Comparison of ENCODE assay signal across 1 cellular context in genomic region chr5:33929925-33930690, GRCh38.
TF ChIP-seq lines count a peak whose summit lies in the region.

No MANE protein-coding gene starts in this region.

TF ChIP-seq in GM12878, 131 proteins besides CTCF, POLR2A, EP300 and RAD21 (continues in another document):
- TF ChIP-seq ZBTB40 (IDR thresholded peaks at IDR 0.05; ENCODE audit: borderline replicate concordance) (no peak), CBX5 (IDR thresholded peaks at IDR 0.05; ENCODE audit: low read depth) (no peak), RELA (IDR thresholded peaks at IDR 0.05; ENCODE audit: borderline replicate concordance, partially characterized antibody) (no peak), USF2 (IDR thresholded peaks at IDR 0.05; ENCODE audit: borderline replicate concordance, low read depth, low read length) (no peak), SUPT20H (IDR thresholded peaks at IDR 0.05; ENCODE audit: borderline replicate concordance, control insufficient read depth, low read depth, low read length) (no peak), ATF7 (IDR thresholded peaks at IDR 0.05; ENCODE audit: low read depth) (peak; percentile 63), ZSCAN29 (IDR thresholded peaks at IDR 0.05) (no peak), GATAD2B (conservative IDR thresholded peaks at IDR 0.05; ENCODE audit: low read depth) (0 out of 2 replicates have a peak, but pooled peaks have one; percentile 19), BHLHE40 (IDR thresholded peaks at IDR 0.05; ENCODE audit: borderline replicate concordance in 1 of 2, low read depth in 2 of 2, low read length in 1 of 2) (0 out of 4 replicates have a peak, but pooled peaks of 1 of the 2 experiments have one; percentile 14), SUZ12 (IDR thresholded peaks at IDR 0.05; ENCODE audit: unreplicated experiment) (no peak), JUND (IDR thresholded peaks at IDR 0.05; ENCODE audit: low read depth, low read length) (no peak), BMI1 (IDR thresholded peaks at IDR 0.05; ENCODE audit: borderline replicate concordance) (no peak), ZNF207 (IDR thresholded peaks at IDR 0.05; ENCODE audit: borderline replicate concordance) (no peak), ASH2L (IDR thresholded peaks at IDR 0.05; ENCODE audit: borderline replicate concordance, low read depth) (no peak), PBX3 (IDR thresholded peaks at IDR 0.05; ENCODE audit: insufficient replicate concordance, low read depth, low read length) (no peak), REST (IDR thresholded peaks at IDR 0.05; ENCODE audit: low read depth, low read length) (no peak), PAX8 (IDR thresholded peaks at IDR 0.05) (no peak), RELB (IDR thresholded peaks at IDR 0.05; ENCODE audit: low read depth) (peak; percentile 38; the same call in 1 of the 2 replicates), SMARCA5 (IDR thresholded peaks at IDR 0.05) (no peak), ETV6 (conservative IDR thresholded peaks at IDR 0.05 in 1 of 2, IDR thresholded peaks at IDR 0.05 in 1 of 2; ENCODE audit: borderline replicate concordance in 1 of 2, low read depth in 1 of 2) (no peak), YY1 (IDR thresholded peaks at IDR 0.05; ENCODE audit: low read depth, low read length) (no peak), E2F4 (IDR thresholded peaks at IDR 0.05; ENCODE audit: low read depth, low read length) (no peak), IKZF1 (conservative IDR thresholded peaks at IDR 0.05) (peak; percentile 44), WRNIP1 (IDR thresholded peaks at IDR 0.05; ENCODE audit: borderline replicate concordance, low read depth, low read length) (no peak), IRF3 (IDR thresholded peaks at IDR 0.05) (no peak), YBX1 (IDR thresholded peaks at IDR 0.05) (no peak), CHD1 (IDR thresholded peaks at IDR 0.05; ENCODE audit: low read depth, low read length) (0 out of 2 replicates have a peak, but pooled peaks have one; percentile 54), CHD4 (IDR thresholded peaks at IDR 0.05) (no peak), PKNOX1 (IDR thresholded peaks at IDR 0.05) (no peak), IKZF2 (IDR thresholded peaks at IDR 0.05) (peak; percentile 24 to 45; a peak in 2 of 4 replicates), KLF5 (IDR thresholded peaks at IDR 0.05; ENCODE audit: partially characterized antibody) (no peak), NR2F1 (conservative IDR thresholded peaks at IDR 0.05) (no peak), TARDBP (IDR thresholded peaks at IDR 0.05; ENCODE audit: borderline replicate concordance) (no peak), CBFB (IDR thresholded peaks at IDR 0.05; ENCODE audit: low read depth) (no peak), SREBF1 (IDR thresholded peaks at IDR 0.05; ENCODE audit: low read length) (no peak), CREM (IDR thresholded peaks at IDR 0.05; ENCODE audit: low read depth) (no peak), ZNF217 (IDR thresholded peaks at IDR 0.05) (no peak), ATF3 (IDR thresholded peaks at IDR 0.05; ENCODE audit: borderline replicate concordance, extremely low read depth, low read depth, low read length) (no peak), EZH2 (IDR thresholded peaks at IDR 0.05; ENCODE audit: borderline replicate concordance, control insufficient read depth, low read depth, low read length) (no peak), MLLT1 (IDR thresholded peaks at IDR 0.05) (peak; percentile 43; the same call in 1 of the 2 replicates), IRF5 (IDR thresholded peaks at IDR 0.05; ENCODE audit: borderline replicate concordance) (no peak), SP1 (IDR thresholded peaks at IDR 0.05; ENCODE audit: low read depth, low read length) (no peak), NR2C2 (IDR thresholded peaks at IDR 0.05; ENCODE audit: borderline replicate concordance, control insufficient read depth, insufficient read length, low read depth) (no peak)
